ENCODE assay signal across 1 cellular context in the genomic region with DNA sequence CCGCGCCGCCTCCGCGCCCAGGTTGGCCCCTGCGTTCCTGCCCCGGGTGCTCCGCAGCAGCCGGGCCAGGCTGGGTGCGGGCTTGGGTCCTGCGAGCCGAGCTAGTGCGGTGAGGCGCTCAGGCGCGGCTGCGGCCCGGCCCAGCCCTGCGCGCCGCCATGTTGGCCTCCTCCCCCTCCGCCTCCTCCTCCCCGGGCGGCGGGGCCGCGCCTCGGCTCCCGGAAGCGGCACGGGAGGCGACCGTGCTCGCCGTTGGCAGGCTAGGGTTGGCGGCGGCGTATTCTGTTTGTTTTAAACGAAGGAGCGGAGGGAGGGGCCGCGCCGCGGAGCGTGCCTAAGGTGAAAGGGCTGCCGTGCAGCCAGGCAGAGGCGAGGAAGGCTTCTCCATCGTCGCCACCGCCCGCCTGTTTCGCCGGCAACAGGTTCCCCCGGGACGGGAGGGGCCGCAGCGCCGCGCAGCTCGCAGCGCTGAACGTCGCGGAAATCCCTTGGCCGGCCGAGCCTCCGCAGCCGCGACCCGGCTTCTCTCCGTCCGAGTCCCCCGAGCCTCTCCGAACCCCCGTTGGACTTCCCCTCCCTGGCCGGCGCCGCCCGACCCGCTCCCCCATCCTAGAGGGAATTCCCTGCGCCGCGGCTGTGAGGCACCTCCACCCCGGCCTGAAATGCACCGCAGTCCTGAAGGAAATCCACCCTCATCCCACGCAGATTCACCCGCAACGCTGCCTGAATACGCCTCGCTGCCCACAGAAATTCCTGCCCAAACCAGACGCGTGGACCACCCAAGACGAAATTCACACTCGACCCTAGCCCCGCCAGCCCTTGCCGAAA.
TF ChIP-seq lines count a peak whose summit lies in the region.

A gene with protein sequence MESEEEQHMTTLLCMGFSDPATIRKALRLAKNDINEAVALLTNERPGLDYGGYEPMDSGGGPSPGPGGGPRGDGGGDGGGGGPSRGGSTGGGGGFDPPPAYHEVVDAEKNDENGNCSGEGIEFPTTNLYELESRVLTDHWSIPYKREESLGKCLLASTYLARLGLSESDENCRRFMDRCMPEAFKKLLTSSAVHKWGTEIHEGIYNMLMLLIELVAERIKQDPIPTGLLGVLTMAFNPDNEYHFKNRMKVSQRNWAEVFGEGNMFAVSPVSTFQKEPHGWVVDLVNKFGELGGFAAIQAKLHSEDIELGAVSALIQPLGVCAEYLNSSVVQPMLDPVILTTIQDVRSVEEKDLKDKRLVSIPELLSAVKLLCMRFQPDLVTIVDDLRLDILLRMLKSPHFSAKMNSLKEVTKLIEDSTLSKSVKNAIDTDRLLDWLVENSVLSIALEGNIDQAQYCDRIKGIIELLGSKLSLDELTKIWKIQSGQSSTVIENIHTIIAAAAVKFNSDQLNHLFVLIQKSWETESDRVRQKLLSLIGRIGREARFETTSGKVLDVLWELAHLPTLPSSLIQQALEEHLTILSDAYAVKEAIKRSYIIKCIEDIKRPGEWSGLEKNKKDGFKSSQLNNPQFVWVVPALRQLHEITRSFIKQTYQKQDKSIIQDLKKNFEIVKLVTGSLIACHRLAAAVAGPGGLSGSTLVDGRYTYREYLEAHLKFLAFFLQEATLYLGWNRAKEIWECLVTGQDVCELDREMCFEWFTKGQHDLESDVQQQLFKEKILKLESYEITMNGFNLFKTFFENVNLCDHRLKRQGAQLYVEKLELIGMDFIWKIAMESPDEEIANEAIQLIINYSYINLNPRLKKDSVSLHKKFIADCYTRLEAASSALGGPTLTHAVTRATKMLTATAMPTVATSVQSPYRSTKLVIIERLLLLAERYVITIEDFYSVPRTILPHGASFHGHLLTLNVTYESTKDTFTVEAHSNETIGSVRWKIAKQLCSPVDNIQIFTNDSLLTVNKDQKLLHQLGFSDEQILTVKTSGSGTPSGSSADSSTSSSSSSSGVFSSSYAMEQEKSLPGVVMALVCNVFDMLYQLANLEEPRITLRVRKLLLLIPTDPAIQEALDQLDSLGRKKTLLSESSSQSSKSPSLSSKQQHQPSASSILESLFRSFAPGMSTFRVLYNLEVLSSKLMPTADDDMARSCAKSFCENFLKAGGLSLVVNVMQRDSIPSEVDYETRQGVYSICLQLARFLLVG (N-terminal part only) (minus strand): TSS at position 171 of the 828 bp plus-strand sequence. CDS start 251 bp downstream, outside the sequence.

TF ChIP-seq in K562, 482 proteins besides CTCF, POLR2A, EP300 and RAD21 (continued from another document and continues in another):
- TF ChIP-seq, protein P1, sequence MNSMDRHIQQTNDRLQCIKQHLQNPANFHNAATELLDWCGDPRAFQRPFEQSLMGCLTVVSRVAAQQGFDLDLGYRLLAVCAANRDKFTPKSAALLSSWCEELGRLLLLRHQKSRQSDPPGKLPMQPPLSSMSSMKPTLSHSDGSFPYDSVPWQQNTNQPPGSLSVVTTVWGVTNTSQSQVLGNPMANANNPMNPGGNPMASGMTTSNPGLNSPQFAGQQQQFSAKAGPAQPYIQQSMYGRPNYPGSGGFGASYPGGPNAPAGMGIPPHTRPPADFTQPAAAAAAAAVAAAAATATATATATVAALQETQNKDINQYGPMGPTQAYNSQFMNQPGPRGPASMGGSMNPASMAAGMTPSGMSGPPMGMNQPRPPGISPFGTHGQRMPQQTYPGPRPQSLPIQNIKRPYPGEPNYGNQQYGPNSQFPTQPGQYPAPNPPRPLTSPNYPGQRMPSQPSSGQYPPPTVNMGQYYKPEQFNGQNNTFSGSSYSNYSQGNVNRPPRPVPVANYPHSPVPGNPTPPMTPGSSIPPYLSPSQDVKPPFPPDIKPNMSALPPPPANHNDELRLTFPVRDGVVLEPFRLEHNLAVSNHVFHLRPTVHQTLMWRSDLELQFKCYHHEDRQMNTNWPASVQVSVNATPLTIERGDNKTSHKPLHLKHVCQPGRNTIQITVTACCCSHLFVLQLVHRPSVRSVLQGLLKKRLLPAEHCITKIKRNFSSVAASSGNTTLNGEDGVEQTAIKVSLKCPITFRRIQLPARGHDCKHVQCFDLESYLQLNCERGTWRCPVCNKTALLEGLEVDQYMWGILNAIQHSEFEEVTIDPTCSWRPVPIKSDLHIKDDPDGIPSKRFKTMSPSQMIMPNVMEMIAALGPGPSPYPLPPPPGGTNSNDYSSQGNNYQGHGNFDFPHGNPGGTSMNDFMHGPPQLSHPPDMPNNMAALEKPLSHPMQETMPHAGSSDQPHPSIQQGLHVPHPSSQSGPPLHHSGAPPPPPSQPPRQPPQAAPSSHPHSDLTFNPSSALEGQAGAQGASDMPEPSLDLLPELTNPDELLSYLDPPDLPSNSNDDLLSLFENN (IDR thresholded peaks at IDR 0.05; ENCODE audit: low read depth in 2 of 2, low read length in 2 of 2), result peak in 1 of 2 experiments; percentile 68; a peak in 2 of 4 replicates
- TF ChIP-seq CCAR2 (IDR thresholded peaks at IDR 0.05; ENCODE audit: low read depth, low read length) (no peak), SP2 (IDR thresholded peaks at IDR 0.05; ENCODE audit: extremely low read depth, low read depth, low read length, poor library complexity, severe bottlenecking) (no peak), SIN3A (IDR thresholded peaks at IDR 0.05; ENCODE audit: borderline replicate concordance in 2 of 2, control insufficient read depth in 1 of 2, low read depth in 2 of 2, low read length in 2 of 2) (peak in 1 of 2 experiments; percentile 34; a peak in 2 of 4 replicates), ATF1 (CRISPR knock-in tag; IDR thresholded peaks at IDR 0.05) (no peak), ATF1 (tag; IDR thresholded peaks at IDR 0.05) (peak; percentile 57), SPI1 (IDR thresholded peaks at IDR 0.05; ENCODE audit: borderline replicate concordance, low read depth, low read length) (no peak), IFI16 (CRISPR knock-in tag; IDR thresholded peaks at IDR 0.05) (no peak), XRCC3 (IDR thresholded peaks at IDR 0.05) (no peak), GTF2F1 (IDR thresholded peaks at IDR 0.05; ENCODE audit: low read depth, low read length) (no peak), ZZZ3 (IDR thresholded peaks at IDR 0.05) (no peak), SRSF9 (IDR thresholded peaks at IDR 0.05; ENCODE audit: borderline replicate concordance, low read depth, low read length) (no peak), LCOR (CRISPR knock-in tag; IDR thresholded peaks at IDR 0.05) (no peak), SUPT5H (IDR thresholded peaks at IDR 0.05) (peak; percentile 85), ZNF212 (CRISPR knock-in tag; IDR thresholded peaks at IDR 0.05) (no peak), NFATC3 (IDR thresholded peaks at IDR 0.05) (no peak), POLR3A (IDR thresholded peaks at IDR 0.05; ENCODE audit: borderline replicate concordance, extremely low read depth, insufficient read depth, insufficient read length) (no peak), HNRNPK (IDR thresholded peaks at IDR 0.05; ENCODE audit: low read depth, low read length, poor library complexity, severe bottlenecking) (peak; percentile 41), ZNF165 (CRISPR knock-in tag; IDR thresholded peaks at IDR 0.05; ENCODE audit: borderline replicate concordance) (no peak), CBX3 (IDR thresholded peaks at IDR 0.05; ENCODE audit: borderline replicate concordance in 1 of 2, low read length in 2 of 2) (no peak), YBX1 (IDR thresholded peaks at IDR 0.05) (no peak), ERF (CRISPR knock-in tag; IDR thresholded peaks at IDR 0.05) (no peak; the same call in 1 of the 2 replicates), CBX2 (IDR thresholded peaks at IDR 0.05; ENCODE audit: insufficient read depth, low read length, poor library complexity, severe bottlenecking) (no peak), TCF3 (CRISPR knock-in tag; IDR thresholded peaks at IDR 0.05) (no peak), SRSF7 (optimal IDR thresholded peaks at IDR 0.05; ENCODE audit: low read depth, low read length) (peak; percentile 63), ZNF696 (CRISPR knock-in tag; conservative IDR thresholded peaks at IDR 0.05) (no peak), TGIF2 (CRISPR knock-in tag; IDR thresholded peaks at IDR 0.05) (no peak), ZFP36 (IDR thresholded peaks at IDR 0.05; ENCODE audit: low read depth, low read length, partially characterized antibody) (no peak), ZBTB1 (CRISPR knock-in tag; IDR thresholded peaks at IDR 0.05; ENCODE audit: borderline replicate concordance, low read depth) (no peak; the same call in 1 of the 2 replicates), ZNF436 (CRISPR knock-in tag; IDR thresholded peaks at IDR 0.05) (peak; percentile 65; the same call in 1 of the 2 replicates), SRSF3 (IDR thresholded peaks at IDR 0.05; ENCODE audit: insufficient read depth, low read length) (no peak), MAFG (tag; conservative IDR thresholded peaks at IDR 0.05) (no peak), PYGO2 (tag; IDR thresholded peaks at IDR 0.05) (no peak), C11orf30 (IDR thresholded peaks at IDR 0.05; ENCODE audit: low read depth) (no peak), POU5F1 (IDR thresholded peaks at IDR 0.05; ENCODE audit: borderline replicate concordance, low read depth, low read length, partially characterized antibody) (no peak)
- TF ChIP-seq, protein P2, sequence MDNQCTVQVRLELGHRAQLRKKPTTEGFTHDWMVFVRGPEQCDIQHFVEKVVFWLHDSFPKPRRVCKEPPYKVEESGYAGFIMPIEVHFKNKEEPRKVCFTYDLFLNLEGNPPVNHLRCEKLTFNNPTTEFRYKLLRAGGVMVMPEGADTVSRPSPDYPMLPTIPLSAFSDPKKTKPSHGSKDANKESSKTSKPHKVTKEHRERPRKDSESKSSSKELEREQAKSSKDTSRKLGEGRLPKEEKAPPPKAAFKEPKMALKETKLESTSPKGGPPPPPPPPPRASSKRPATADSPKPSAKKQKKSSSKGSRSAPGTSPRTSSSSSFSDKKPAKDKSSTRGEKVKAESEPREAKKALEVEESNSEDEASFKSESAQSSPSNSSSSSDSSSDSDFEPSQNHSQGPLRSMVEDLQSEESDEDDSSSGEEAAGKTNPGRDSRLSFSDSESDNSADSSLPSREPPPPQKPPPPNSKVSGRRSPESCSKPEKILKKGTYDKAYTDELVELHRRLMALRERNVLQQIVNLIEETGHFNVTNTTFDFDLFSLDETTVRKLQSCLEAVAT (IDR thresholded peaks at IDR 0.05), result peak; percentile 44 to 52; a peak in 1 of 4 replicates
- TF ChIP-seq, protein P3, sequence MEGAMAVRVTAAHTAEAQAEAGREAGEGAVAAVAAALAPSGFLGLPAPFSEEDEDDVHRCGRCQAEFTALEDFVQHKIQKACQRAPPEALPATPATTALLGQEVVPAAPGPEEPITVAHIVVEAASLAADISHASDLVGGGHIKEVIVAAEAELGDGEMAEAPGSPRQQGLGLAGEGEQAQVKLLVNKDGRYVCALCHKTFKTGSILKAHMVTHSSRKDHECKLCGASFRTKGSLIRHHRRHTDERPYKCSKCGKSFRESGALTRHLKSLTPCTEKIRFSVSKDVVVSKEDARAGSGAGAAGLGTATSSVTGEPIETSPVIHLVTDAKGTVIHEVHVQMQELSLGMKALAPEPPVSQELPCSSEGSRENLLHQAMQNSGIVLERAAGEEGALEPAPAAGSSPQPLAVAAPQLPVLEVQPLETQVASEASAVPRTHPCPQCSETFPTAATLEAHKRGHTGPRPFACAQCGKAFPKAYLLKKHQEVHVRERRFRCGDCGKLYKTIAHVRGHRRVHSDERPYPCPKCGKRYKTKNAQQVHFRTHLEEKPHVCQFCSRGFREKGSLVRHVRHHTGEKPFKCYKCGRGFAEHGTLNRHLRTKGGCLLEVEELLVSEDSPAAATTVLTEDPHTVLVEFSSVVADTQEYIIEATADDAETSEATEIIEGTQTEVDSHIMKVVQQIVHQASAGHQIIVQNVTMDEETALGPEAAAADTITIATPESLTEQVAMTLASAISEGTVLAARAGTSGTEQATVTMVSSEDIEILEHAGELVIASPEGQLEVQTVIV (CRISPR knock-in tag; IDR thresholded peaks at IDR 0.05; ENCODE audit: borderline replicate concordance), result no peak
- TF ChIP-seq, protein P4, sequence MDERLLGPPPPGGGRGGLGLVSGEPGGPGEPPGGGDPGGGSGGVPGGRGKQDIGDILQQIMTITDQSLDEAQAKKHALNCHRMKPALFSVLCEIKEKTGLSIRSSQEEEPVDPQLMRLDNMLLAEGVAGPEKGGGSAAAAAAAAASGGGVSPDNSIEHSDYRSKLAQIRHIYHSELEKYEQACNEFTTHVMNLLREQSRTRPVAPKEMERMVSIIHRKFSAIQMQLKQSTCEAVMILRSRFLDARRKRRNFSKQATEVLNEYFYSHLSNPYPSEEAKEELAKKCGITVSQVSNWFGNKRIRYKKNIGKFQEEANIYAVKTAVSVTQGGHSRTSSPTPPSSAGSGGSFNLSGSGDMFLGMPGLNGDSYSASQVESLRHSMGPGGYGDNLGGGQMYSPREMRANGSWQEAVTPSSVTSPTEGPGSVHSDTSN (CRISPR knock-in tag; IDR thresholded peaks at IDR 0.05; ENCODE audit: low read depth), result no peak
- TF ChIP-seq, protein P4 (tag; conservative IDR thresholded peaks at IDR 0.05; ENCODE audit: low read depth), result no peak
- TF ChIP-seq, protein P5, sequence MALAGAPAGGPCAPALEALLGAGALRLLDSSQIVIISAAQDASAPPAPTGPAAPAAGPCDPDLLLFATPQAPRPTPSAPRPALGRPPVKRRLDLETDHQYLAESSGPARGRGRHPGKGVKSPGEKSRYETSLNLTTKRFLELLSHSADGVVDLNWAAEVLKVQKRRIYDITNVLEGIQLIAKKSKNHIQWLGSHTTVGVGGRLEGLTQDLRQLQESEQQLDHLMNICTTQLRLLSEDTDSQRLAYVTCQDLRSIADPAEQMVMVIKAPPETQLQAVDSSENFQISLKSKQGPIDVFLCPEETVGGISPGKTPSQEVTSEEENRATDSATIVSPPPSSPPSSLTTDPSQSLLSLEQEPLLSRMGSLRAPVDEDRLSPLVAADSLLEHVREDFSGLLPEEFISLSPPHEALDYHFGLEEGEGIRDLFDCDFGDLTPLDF (CRISPR knock-in tag; IDR thresholded peaks at IDR 0.05), result no peak
- TF ChIP-seq, protein P6, sequence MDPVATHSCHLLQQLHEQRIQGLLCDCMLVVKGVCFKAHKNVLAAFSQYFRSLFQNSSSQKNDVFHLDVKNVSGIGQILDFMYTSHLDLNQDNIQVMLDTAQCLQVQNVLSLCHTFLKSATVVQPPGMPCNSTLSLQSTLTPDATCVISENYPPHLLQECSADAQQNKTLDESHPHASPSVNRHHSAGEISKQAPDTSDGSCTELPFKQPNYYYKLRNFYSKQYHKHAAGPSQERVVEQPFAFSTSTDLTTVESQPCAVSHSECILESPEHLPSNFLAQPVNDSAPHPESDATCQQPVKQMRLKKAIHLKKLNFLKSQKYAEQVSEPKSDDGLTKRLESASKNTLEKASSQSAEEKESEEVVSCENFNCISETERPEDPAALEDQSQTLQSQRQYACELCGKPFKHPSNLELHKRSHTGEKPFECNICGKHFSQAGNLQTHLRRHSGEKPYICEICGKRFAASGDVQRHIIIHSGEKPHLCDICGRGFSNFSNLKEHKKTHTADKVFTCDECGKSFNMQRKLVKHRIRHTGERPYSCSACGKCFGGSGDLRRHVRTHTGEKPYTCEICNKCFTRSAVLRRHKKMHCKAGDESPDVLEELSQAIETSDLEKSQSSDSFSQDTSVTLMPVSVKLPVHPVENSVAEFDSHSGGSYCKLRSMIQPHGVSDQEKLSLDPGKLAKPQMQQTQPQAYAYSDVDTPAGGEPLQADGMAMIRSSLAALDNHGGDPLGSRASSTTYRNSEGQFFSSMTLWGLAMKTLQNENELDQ (CRISPR knock-in tag; IDR thresholded peaks at IDR 0.05; ENCODE audit: borderline replicate concordance), result no peak
- TF ChIP-seq, protein P7, sequence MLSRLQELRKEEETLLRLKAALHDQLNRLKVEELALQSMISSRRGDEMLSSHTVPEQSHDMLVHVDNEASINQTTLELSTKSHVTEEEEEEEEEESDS (CRISPR knock-in tag; IDR thresholded peaks at IDR 0.05), result no peak
